ENCODE assay signal across 24 cellular contexts in the genomic region with DNA sequence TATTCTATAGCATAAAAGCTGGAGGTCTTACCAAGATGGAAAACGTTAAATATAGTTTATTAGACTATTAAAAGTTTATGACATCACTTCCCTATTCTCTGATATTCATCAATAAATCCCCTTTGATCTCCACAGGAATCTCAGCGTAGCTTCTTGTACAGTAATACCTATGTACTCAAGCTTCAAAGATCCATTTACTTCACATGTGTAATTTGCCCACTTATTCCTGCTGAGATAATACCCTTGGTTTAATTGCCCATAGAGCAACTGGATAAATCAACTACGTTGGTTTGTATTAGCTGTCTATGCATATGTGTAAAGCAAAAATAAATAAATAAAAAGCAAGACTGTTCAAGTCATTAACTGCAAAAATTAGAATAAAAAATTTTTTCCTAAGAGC.
A peak's percentile ranks its signal among the peaks of the same experiment; 100 is the strongest.
DNase-seq lines count a peak whose midpoint lies in the region; ATAC-seq and TF ChIP-seq lines count a peak whose summit lies in the region.
"Had no signal": no experiment of that assay in that cellular context is flagged by ENCODE, and none has a peak within 500 bp of the region (broad histone marks: within the 10 kb centered on the region; RNA-seq: fewer than 3 reads in every experiment).

No MANE protein-coding gene starts in this region.

- CTCF ChIA-PET in HEK293T (lab: Yijun Ruan, JAX) = interaction anchor here (0.6 kb wide), 1 partner anchor 8 kb away, joined by 4 read pairs; no protein-coding TSS in a partner anchor

- DNase-seq in HEK293T (ENCODE audit: extremely low spot score) = no peak
- DNase-seq in NCI-H146 treated with DMSO at 0.1 percent for 48 hours (lab: John Stamatoyannopoulos, UW; ENCODE audit: unreplicated experiment) = peak; percentile 85
- DNase-seq in NCI-H345 treated with DMSO at 0.1 percent for 48 hours (lab: John Stamatoyannopoulos, UW; ENCODE audit: unreplicated experiment) = peak; percentile 6
- DNase-seq in middle frontal gyrus (ENCODE audit: extremely low spot score, low spot score) = peak; percentile 0
- DNase-seq in SIG-M5 (lab: John Stamatoyannopoulos, UW) = no peak
- no peak for DNase-seq in KG1 (lab: John Stamatoyannopoulos, UW)
- DNase-seq in foreskin melanocyte = no peak
- DNase-seq: CD8-positive, alpha-beta memory T cell; DMS153; DND-41; GM23248; H7; KBM-7; MG63; NCI-H1105 treated with DMSO at 0.1 percent for 48 hours; NCI-H187; NCI-H2107; NCI-H226; NCI-H524; PC-3; SJCRH30; T-helper 17 cell had no signal

- ATAC-seq in HG03439 (IDR thresholded peaks at IDR 0.05; ENCODE audit: unreplicated experiment) = no peak
- ATAC-seq: PC-3, SK-N-SH treated with all-trans-retinoic acid at 6 μM for 48 hours, T-helper 17 cell had no signal

- POLR2A ChIA-PET in HEK293T (lab: Yijun Ruan, JAX) = interaction anchor here (0.6 kb wide), 1 partner anchor 116 kb away, joined by 4 read pairs; no protein-coding TSS in a partner anchor

TF ChIP-seq in HEK293T, 16 proteins besides CTCF, POLR2A, EP300 and RAD21:
- TF ChIP-seq NFRKB (IDR thresholded peaks at IDR 0.05) (no peak), SUZ12 (IDR thresholded peaks at IDR 0.05) (no peak), FOXM1 (IDR thresholded peaks at IDR 0.05; ENCODE audit: borderline replicate concordance) (no peak), BHLHE40 (IDR thresholded peaks at IDR 0.05; ENCODE audit: borderline replicate concordance) (no peak), FOXA1 (IDR thresholded peaks at IDR 0.05) (peak; percentile 29; the same call in 1 of the 2 replicates), ZNF384 (IDR thresholded peaks at IDR 0.05) (no peak), CTBP1 (IDR thresholded peaks at IDR 0.05; ENCODE audit: borderline replicate concordance) (peak; percentile 39; the same call in 1 of the 2 replicates), LEF1 (IDR thresholded peaks at IDR 0.05; ENCODE audit: borderline replicate concordance) (peak; percentile 99), L3MBTL2 (conservative IDR thresholded peaks at IDR 0.05) (no peak), ARNT (IDR thresholded peaks at IDR 0.05) (no peak), TARDBP (IDR thresholded peaks at IDR 0.05) (no peak), ELF4 (IDR thresholded peaks at IDR 0.05) (no peak), HDGF (IDR thresholded peaks at IDR 0.05; ENCODE audit: borderline replicate concordance) (no peak), FOXK2 (IDR thresholded peaks at IDR 0.05) (no peak), SP1 (IDR thresholded peaks at IDR 0.05) (no peak)
- TF ChIP-seq, protein P1, sequence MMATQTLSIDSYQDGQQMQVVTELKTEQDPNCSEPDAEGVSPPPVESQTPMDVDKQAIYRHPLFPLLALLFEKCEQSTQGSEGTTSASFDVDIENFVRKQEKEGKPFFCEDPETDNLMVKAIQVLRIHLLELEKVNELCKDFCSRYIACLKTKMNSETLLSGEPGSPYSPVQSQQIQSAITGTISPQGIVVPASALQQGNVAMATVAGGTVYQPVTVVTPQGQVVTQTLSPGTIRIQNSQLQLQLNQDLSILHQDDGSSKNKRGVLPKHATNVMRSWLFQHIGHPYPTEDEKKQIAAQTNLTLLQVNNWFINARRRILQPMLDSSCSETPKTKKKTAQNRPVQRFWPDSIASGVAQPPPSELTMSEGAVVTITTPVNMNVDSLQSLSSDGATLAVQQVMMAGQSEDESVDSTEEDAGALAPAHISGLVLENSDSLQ (IDR thresholded peaks at IDR 0.05) = peak; percentile 65
TF ChIP-seq in HEK293T: peak in this region for 4.

Comparison
In these comparisons a context has a peak if more than half of its experiments do, and no peak if none do; other contexts are left out.
1. DNase-seq: peak in NCI-H146 treated with DMSO at 0.1 percent for 48 hours (single experiment), NCI-H345 treated with DMSO at 0.1 percent for 48 hours (single experiment) and middle frontal gyrus (single experiment); none in HEK293T (single experiment), SIG-M5 (single experiment), KG1 (single experiment) and foreskin melanocyte (single experiment).